Comparison of ENCODE assay signal across 3 cellular contexts in genomic region chr14:95481391-95482022, GRCh38.
TF ChIP-seq lines count a peak whose summit lies in the region.

No MANE protein-coding gene starts in this region.

TF ChIP-seq in SK-N-SH, 30 proteins besides CTCF, POLR2A, EP300 and RAD21:
- TF ChIP-seq RCOR1 (IDR thresholded peaks at IDR 0.05; ENCODE audit: low read length) (peak; percentile 28; the same call in 1 of the 2 replicates), YY1 (IDR thresholded peaks at IDR 0.05; ENCODE audit: low read depth) (no peak), CHD2 (IDR thresholded peaks at IDR 0.05; ENCODE audit: low read length, partially characterized antibody) (peak; percentile 43)
TF ChIP-seq in SK-N-SH: peak in this region for 2.

TF ChIP-seq in SK-N-SH treated with all-trans-retinoic acid at 6 μM for 48 hours, 23 proteins besides CTCF, POLR2A, EP300 and RAD21:
- no peak for TF ChIP-seq ZNF70 (CRISPR knock-in tag; IDR thresholded peaks at IDR 0.05)
- TF ChIP-seq CSDC2 (CRISPR knock-in tag; IDR thresholded peaks at IDR 0.05) = no peak
- TF ChIP-seq CSRNP3 (CRISPR knock-in tag; IDR thresholded peaks at IDR 0.05) = no peak
- TF ChIP-seq ZFP3 (CRISPR knock-in tag; IDR thresholded peaks at IDR 0.05) = no peak
- TF ChIP-seq CREB5 (CRISPR knock-in tag; IDR thresholded peaks at IDR 0.05; ENCODE audit: low read depth) = no peak
- no peak for TF ChIP-seq PATZ1 (CRISPR knock-in tag; IDR thresholded peaks at IDR 0.05; ENCODE audit: borderline replicate concordance)
- TF ChIP-seq ESRRG (CRISPR knock-in tag; IDR thresholded peaks at IDR 0.05) = no peak
- no peak for TF ChIP-seq RARB (CRISPR knock-in tag; IDR thresholded peaks at IDR 0.05)
- TF ChIP-seq ZNF8 (CRISPR knock-in tag; IDR thresholded peaks at IDR 0.05) = no peak
- no peak for TF ChIP-seq PPARA (CRISPR knock-in tag; IDR thresholded peaks at IDR 0.05; ENCODE audit: borderline replicate concordance)
- no peak for TF ChIP-seq GLIS3 (CRISPR knock-in tag; IDR thresholded peaks at IDR 0.05)
- TF ChIP-seq TCF4 (CRISPR knock-in tag; IDR thresholded peaks at IDR 0.05; ENCODE audit: borderline replicate concordance) = no peak; the same call in 1 of the 2 replicates
- no peak for TF ChIP-seq TOX (CRISPR knock-in tag; IDR thresholded peaks at IDR 0.05; ENCODE audit: borderline replicate concordance)
- no peak for TF ChIP-seq OSR1 (CRISPR knock-in tag; IDR thresholded peaks at IDR 0.05)
- TF ChIP-seq ZFP30 (CRISPR knock-in tag; IDR thresholded peaks at IDR 0.05) = no peak
- TF ChIP-seq POU6F1 (CRISPR knock-in tag; IDR thresholded peaks at IDR 0.05; ENCODE audit: borderline replicate concordance, low read depth) = no peak
- no peak for TF ChIP-seq SNAI2 (CRISPR knock-in tag; IDR thresholded peaks at IDR 0.05)
- no peak for TF ChIP-seq TSHZ2 (CRISPR knock-in tag; IDR thresholded peaks at IDR 0.05)
- no peak for TF ChIP-seq ISL1 (CRISPR knock-in tag; IDR thresholded peaks at IDR 0.05)

TF ChIP-seq in IMR-90, 13 proteins besides CTCF, POLR2A, EP300 and RAD21:
- no peak for TF ChIP-seq RFX5 (IDR thresholded peaks at IDR 0.05; ENCODE audit: low read depth, low read length)
- no peak for TF ChIP-seq USF2 (IDR thresholded peaks at IDR 0.05; ENCODE audit: low read depth, low read length)
- TF ChIP-seq RCOR1 (IDR thresholded peaks at IDR 0.05; ENCODE audit: insufficient replicate concordance, low read length) = no peak
- TF ChIP-seq CHD1 (IDR thresholded peaks at IDR 0.05; ENCODE audit: low read depth, low read length) = no peak
- no peak for TF ChIP-seq MAZ (IDR thresholded peaks at IDR 0.05; ENCODE audit: borderline replicate concordance, low read depth, low read length)
- no peak for TF ChIP-seq NFE2L2 (IDR thresholded peaks at IDR 0.05; ENCODE audit: low read depth, low read length)
- no peak for TF ChIP-seq ELK1 (IDR thresholded peaks at IDR 0.05; ENCODE audit: borderline replicate concordance, low read depth, low read length)
- no peak for TF ChIP-seq MAFK (IDR thresholded peaks at IDR 0.05; ENCODE audit: low read depth, low read length)
- no peak for TF ChIP-seq BHLHE40 (IDR thresholded peaks at IDR 0.05; ENCODE audit: low read depth, low read length)
- no peak for TF ChIP-seq SMC3 (IDR thresholded peaks at IDR 0.05; ENCODE audit: low read depth, low read length)
- no peak for TF ChIP-seq MXI1 (IDR thresholded peaks at IDR 0.05; ENCODE audit: borderline replicate concordance, low read depth, low read length)
